In the genomic region with DNA sequence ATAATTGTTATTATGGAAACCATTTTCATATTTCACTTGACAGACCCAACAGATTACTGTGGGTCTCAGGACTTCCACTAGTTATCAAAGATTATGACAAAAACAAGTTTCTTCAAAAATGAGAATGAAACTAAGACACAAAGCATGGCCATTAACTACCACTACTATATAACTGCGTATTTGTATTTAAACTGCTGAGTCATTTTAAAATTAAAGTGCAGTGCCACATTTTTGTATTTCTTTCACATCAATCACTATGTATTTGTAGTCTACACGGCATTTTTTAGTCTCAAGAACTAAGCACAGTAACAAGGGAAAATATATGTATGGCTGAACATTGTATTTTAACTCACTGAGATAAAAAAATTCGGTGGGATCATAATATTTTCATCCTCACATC, we compare ENCODE assay signal across 27 cellular contexts.
"Had no signal": no experiment of that assay in that cellular context is flagged by ENCODE, and none has a peak within 500 bp of the region (broad histone marks: within the 10 kb centered on the region; RNA-seq: fewer than 3 reads in every experiment).

No MANE protein-coding gene starts in this region.

- H3K9me3 Mint-ChIP-seq: naive B cell; natural killer cell; stimulated activated effector memory CD8-positive, alpha-beta T cell treated with anti-CD3 and anti-CD28 coated beads, Interleukin-12 subunit alpha, Interleukin-12 subunit beta, amount 100 ng/mL, for 72 hours; stimulated activated naive CD8-positive, alpha-beta T cell treated with anti-CD3 and anti-CD28 coated beads, Interleukin-15, Interleukin-2, amounts not matched to agents 100 ng/mL and 50 ng/mL, for 24 hours had no signal

- H3K9me3 ChIP-seq: left lung, lower lobe of right lung, ovary, prostate gland, sigmoid colon, spleen, suprapubic skin, thoracic aorta, tibial artery, upper lobe of right lung had no signal

- H3K4me3 Mint-ChIP-seq: naive B cell; natural killer cell; stimulated activated effector memory CD8-positive, alpha-beta T cell treated with anti-CD3 and anti-CD28 coated beads, Interleukin-12 subunit alpha, Interleukin-12 subunit beta, amount 100 ng/mL, for 72 hours; stimulated activated naive CD8-positive, alpha-beta T cell treated with anti-CD3 and anti-CD28 coated beads, Interleukin-15, Interleukin-2, amounts not matched to agents 100 ng/mL and 50 ng/mL, for 24 hours had no signal

- ATAC-seq: left colon; left lung; lower lobe of right lung; natural killer cell; right cardiac atrium; stimulated activated effector memory CD8-positive, alpha-beta T cell treated with anti-CD3 and anti-CD28 coated beads, Interleukin-12 subunit alpha, Interleukin-12 subunit beta, amount 100 ng/mL, for 72 hours; upper lobe of right lung had no signal

- H3K4me3 ChIP-seq: left lung, lower lobe of right lung, ovary, prostate gland, sigmoid colon, spleen, suprapubic skin, thoracic aorta, tibial artery, upper lobe of right lung had no signal

- H3K27ac Mint-ChIP-seq: natural killer cell; stimulated activated effector memory CD8-positive, alpha-beta T cell treated with anti-CD3 and anti-CD28 coated beads, Interleukin-12 subunit alpha, Interleukin-12 subunit beta, amount 100 ng/mL, for 72 hours; stimulated activated naive CD8-positive, alpha-beta T cell treated with anti-CD3 and anti-CD28 coated beads, Interleukin-15, Interleukin-2, amounts not matched to agents 100 ng/mL and 50 ng/mL, for 24 hours had no signal

- DNase-seq: hippocampal formation; kidney; left colon; left lung; lower lobe of right lung; mammary epithelial cell; mesenchymal stem cell; naive B cell; natural killer cell; ovary; posterior cingulate gyrus; retina; right cardiac atrium; sigmoid colon; small intestine; spleen; stimulated activated CD4-positive, alpha-beta T cell treated with anti-CD3 and anti-CD28 coated beads, Interleukin-4, amount 100 ng/mL, for 24 hours; stimulated activated naive CD4-positive, alpha-beta T cell; tibial artery; trophoblast cell; upper lobe of right lung had no signal

- H3K36me3 Mint-ChIP-seq: naive B cell; natural killer cell; stimulated activated effector memory CD8-positive, alpha-beta T cell treated with anti-CD3 and anti-CD28 coated beads, Interleukin-12 subunit alpha, Interleukin-12 subunit beta, amount 100 ng/mL, for 72 hours had no signal

- H3K27me3 Mint-ChIP-seq: stimulated activated naive CD8-positive, alpha-beta T cell treated with anti-CD3 and anti-CD28 coated beads, Interleukin-15, Interleukin-2, amounts not matched to agents 100 ng/mL and 50 ng/mL, for 24 hours had no signal

- FAIRE-seq: kidney, small intestine, urothelium cell line had no signal

- H3K4me1 Mint-ChIP-seq: natural killer cell; stimulated activated effector memory CD8-positive, alpha-beta T cell treated with anti-CD3 and anti-CD28 coated beads, Interleukin-12 subunit alpha, Interleukin-12 subunit beta, amount 100 ng/mL, for 72 hours had no signal

- H3K27me3 ChIP-seq: left lung, ovary, sigmoid colon, spleen, suprapubic skin, tibial artery, upper lobe of right lung had no signal

- H3K27ac ChIP-seq: left lung, lower lobe of right lung, ovary, prostate gland, sigmoid colon, spleen, suprapubic skin, thoracic aorta, tibial artery, upper lobe of right lung had no signal

- H3K4me1 ChIP-seq: left lung, lower lobe of right lung, prostate gland, spleen, suprapubic skin, tibial artery, upper lobe of right lung had no signal

- H3K36me3 ChIP-seq: left lung, lower lobe of right lung, ovary, prostate gland, sigmoid colon, spleen, suprapubic skin, thoracic aorta, tibial artery, upper lobe of right lung had no signal
